In the genomic region with DNA sequence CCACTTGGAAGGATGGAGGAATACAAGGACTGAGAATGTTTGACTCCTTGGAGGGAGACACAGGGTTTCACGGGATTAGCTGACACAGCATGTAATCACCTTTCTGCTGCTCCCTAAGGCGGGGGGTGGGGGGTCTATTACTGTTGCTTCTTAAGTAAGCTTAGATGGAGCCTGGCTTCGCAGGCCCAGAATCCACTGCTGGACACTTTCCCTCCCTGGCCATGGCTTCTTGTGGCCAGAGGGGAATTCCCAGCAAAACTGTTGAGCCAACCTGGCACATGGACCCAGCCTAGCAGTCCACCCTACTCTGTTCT, we compare ENCODE assay signal across 12 cellular contexts. TPM values are rescaled to one million over a fixed set of nuclear protein-coding genes. Genes with fewer than 3 reads are reported as not detected.
A peak's percentile ranks its signal among the peaks of the same experiment; 100 is the strongest.
DNase-seq lines count a peak whose midpoint lies in the region; ATAC-seq, FAIRE-seq and TF ChIP-seq lines count a peak whose summit lies in the region.
"Had no signal": no experiment of that assay in that cellular context is flagged by ENCODE, and none has a peak within 500 bp of the region (broad histone marks: within the 10 kb centered on the region; RNA-seq: fewer than 3 reads in every experiment).

No MANE protein-coding gene starts in this region.

- DNase-seq in A549 (ENCODE audit: low read depth in 1 of 2, low spot score in 1 of 2) (no peak), NCI-H226 (peak; percentile 35), esophagus squamous epithelium (lab: John Stamatoyannopoulos, UW) (no peak), osteocyte (ENCODE audit: extremely low spot score, unreplicated experiment) (no peak), PC-9 (no peak), tibial nerve (ENCODE audit: low spot score in 2 of 2) (no peak), HT-29 (ENCODE audit: low spot score) (no peak)
- DNase-seq: activated T-cell treated with anti-CD3 and anti-CD28 coated beads, Interleukin-2, amount 50 U/mL, for 72 hours; effector memory CD4-positive, alpha-beta T cell; mesendoderm had no signal

- peak overlapping the region; percentile 65 for H3K27ac Mint-ChIP-seq in osteocyte (ENCODE audit: unreplicated experiment)
- H3K27ac Mint-ChIP-seq: activated T-cell treated with anti-CD3 and anti-CD28 coated beads, Interleukin-2, amount 50 U/mL, for 72 hours had no signal

- H3K9me3 Mint-ChIP-seq in osteocyte (ENCODE audit: unreplicated experiment): no peaks in the 10 kb centered on the region
- H3K9me3 Mint-ChIP-seq: activated T-cell treated with anti-CD3 and anti-CD28 coated beads, Interleukin-2, amount 50 U/mL, for 72 hours had no signal

- 100% methylated on average over 1 of the region's 3 CpGs for WGBS in A549 (ENCODE audit: missing lambda C conversion rate)
- 25% methylated on average over 1 of the region's 3 CpGs; no CpG with 5 or more reads in 1 of the 2 donors for WGBS in esophagus squamous epithelium, 2 donors
- 80 to 86% methylated on average over 3 of the region's 3 CpGs for WGBS in tibial nerve, 2 donors

- FAIRE-seq in A549 (lab: Jason Lieb, UNC): no peak

- H3K4me1 ChIP-seq in A549: no peaks in the 10 kb centered on the region
- H3K4me1 ChIP-seq in esophagus squamous epithelium: peaks cover 6 to 58% (median 8%) of the 10 kb centered on the region in 3 donors
- H3K4me1 ChIP-seq in PC-9 (replicated peaks; ENCODE audit: insufficient read depth): no peaks in the 10 kb centered on the region
- H3K4me1 ChIP-seq in tibial nerve: peaks cover 0 to 25% (median 13%) of the 10 kb centered on the region in 4 donors

- H3K9me2 ChIP-seq in PC-9 (ENCODE audit: insufficient read depth): no peaks in the 10 kb centered on the region

- H3K27me3 ChIP-seq in esophagus squamous epithelium (no peaks in the 10 kb centered on the region), PC-9 (ENCODE audit: insufficient read depth, low read depth) (no peaks in the 10 kb centered on the region), tibial nerve (no peaks in the 10 kb centered on the region)

- H3K4me2 ChIP-seq in A549 (no peak overlapping the region), PC-9 (no peak overlapping the region)

- peaks cover 3% of the 10 kb centered on the region; the same call in 2 of the 3 replicates for H3K9me3 ChIP-seq in A549
- H3K9me3 ChIP-seq in esophagus squamous epithelium: no peaks in the 10 kb centered on the region
- peaks cover 3% of the 10 kb centered on the region; the same call in 1 of the 2 replicates for H3K9me3 ChIP-seq in PC-9 (ENCODE audit: insufficient read depth, low read depth)
- H3K9me3 ChIP-seq in tibial nerve: no peaks in the 10 kb centered on the region

- BruUV-seq in PC-9 (replicated peaks; lab: Mats Ljungman, UMichigan): no TSS peak

- no peak overlapping the region for H2AFZ ChIP-seq in PC-9

- intact Hi-C loops in esophagus squamous epithelium (cut with DNase I): no loop called here
- intact Hi-C loops in PC-9 (cut with micrococcal nuclease; ENCODE audit: unreplicated experiment): no loop called here

- peak overlapping the region in 1 of 2 experiments; percentile 18; a peak in 1 of 6 replicates for H3K27ac ChIP-seq in A549
- H3K27ac ChIP-seq in esophagus squamous epithelium: peak overlapping the region in 3 of 4 donors; percentile 61 to 68 (median 64)
- no peak overlapping the region for H3K27ac ChIP-seq in PC-9
- no peak overlapping the region for H3K27ac ChIP-seq in tibial nerve

- H3K36me3 Mint-ChIP-seq in osteocyte (ENCODE audit: unreplicated experiment): peaks cover under 1% of the 10 kb centered on the region
- H3K36me3 Mint-ChIP-seq: type B pancreatic cell had no signal

- H3K79me2 ChIP-seq in PC-9 (ENCODE audit: low read depth): no peaks in the 10 kb centered on the region

- H3K27me3 Mint-ChIP-seq in osteocyte (ENCODE audit: unreplicated experiment): no peaks in the 10 kb centered on the region

- TF ChIP-seq POLR2A in A549 (IDR thresholded peaks at IDR 0.05; ENCODE audit: low read length) (no peak), esophagus squamous epithelium (IDR thresholded peaks at IDR 0.05) (no peak), tibial nerve (IDR thresholded peaks at IDR 0.05) (no peak)

- ATAC-seq in A549: no peak; a peak in 1 of 6 replicates
- no peak for ATAC-seq in GM18498 (IDR thresholded peaks at IDR 0.05; ENCODE audit: unreplicated experiment)
- ATAC-seq: activated T-cell treated with anti-CD3 and anti-CD28 coated beads, Interleukin-2, amount 50 U/mL, for 72 hours had no signal

- TF ChIP-seq EP300 in A549 (IDR thresholded peaks at IDR 0.05) (no peak), tibial nerve (IDR thresholded peaks at IDR 0.05) (no peak)

- H3K36me3 ChIP-seq in esophagus squamous epithelium (no peaks in the 10 kb centered on the region), PC-9 (ENCODE audit: low read depth) (no peaks in the 10 kb centered on the region), tibial nerve (no peaks in the 10 kb centered on the region)

- POLR2A ChIA-PET in A549 (lab: Yijun Ruan, JAX) (no interaction called here), PC-9 (lab: Charles Lee; ENCODE audit: unreplicated experiment) (no interaction called here)

- H3K4me3 ChIP-seq in A549 (no peak overlapping the region), esophagus squamous epithelium (no peak overlapping the region), PC-9 (no peak overlapping the region), tibial nerve (no peak overlapping the region)

- H4K20me1 ChIP-seq in PC-9 (ENCODE audit: insufficient read depth): no peaks in the 10 kb centered on the region

- TF ChIP-seq RAD21 in A549 (conservative IDR thresholded peaks at IDR 0.05 in 1 of 2, IDR thresholded peaks at IDR 0.05 in 1 of 2): no peak

- H3F3A ChIP-seq in PC-9 (ENCODE audit: insufficient read depth, low read depth): no peaks in the 10 kb centered on the region

- no peak overlapping the region for H3K4me3 Mint-ChIP-seq in osteocyte (ENCODE audit: unreplicated experiment)
- H3K4me3 Mint-ChIP-seq: activated T-cell treated with anti-CD3 and anti-CD28 coated beads, Interleukin-2, amount 50 U/mL, for 72 hours had no signal

- CTCF ChIA-PET in A549 (lab: Yijun Ruan, JAX): no interaction called here
- CTCF ChIA-PET in PC-9 (lab: Charles Lee): interaction anchor here (0.6 kb wide), 1 partner anchor 14 kb away, joined by 5 read pairs; no protein-coding TSS in a partner anchor

- TF ChIP-seq CTCF in A549 (IDR thresholded peaks at IDR 0.05) (no peak), esophagus squamous epithelium (IDR thresholded peaks at IDR 0.05) (no peak), osteocyte (IDR thresholded peaks at IDR 0.05) (no peak), PC-9 (conservative IDR thresholded peaks at IDR 0.05) (no peak), tibial nerve (IDR thresholded peaks at IDR 0.05) (no peak)

- peaks cover 31% of the 10 kb centered on the region for H3K4me1 Mint-ChIP-seq in osteocyte (ENCODE audit: unreplicated experiment)

TF ChIP-seq in A549, 52 proteins besides CTCF, POLR2A, EP300 and RAD21:
- TF ChIP-seq HOXB5 (CRISPR knock-in tag; IDR thresholded peaks at IDR 0.05) (no peak), ELK1 (IDR thresholded peaks at IDR 0.05; ENCODE audit: low read depth, low read length) (no peak), HOXA7 (CRISPR knock-in tag; IDR thresholded peaks at IDR 0.05) (no peak), MAFK (IDR thresholded peaks at IDR 0.05; ENCODE audit: partially characterized antibody) (peak; percentile 67)
TF ChIP-seq in A549: peak in this region for 1.

RNA-seq across cellular contexts. Expression of gene DLG1, which starts 55.4 kb away (rescaled TPM):
- polyA plus RNA-seq in A549 (2011; rRNA removed) (33.9 and 40.7 TPM in 2 replicates), A549 (2017; fragmentation: RNase III; extraction: RNeasy Plus Mini Kit Qiagen cat#74134 plus additional on column Dnase treatment) (26.4 to 29.6 TPM (median 27.0 TPM) in 3 replicates)
- polyA plus RNA-seq in A549 (2012; cell fraction: cytosol; rRNA removed): 5.9 and 6.8 TPM in 2 replicates
- 8.1 and 10.2 TPM in 2 replicates for polyA plus RNA-seq in A549 (2012; cell fraction: nucleus; rRNA removed)
- 24.7 and 31.8 TPM in 2 replicates for polyA minus RNA-seq in A549 (2011; rRNA and poly(A)+ RNA removed)
- total RNA-seq in esophagus squamous epithelium (100 to 1,000 TPM; 103 to 150 (median 122) TPM), osteocyte (168 and 171 TPM in 2 replicates), PC-9 (2021) (193 and 201 TPM in 2 replicates), tibial nerve (10 to 100 TPM; 49.2 to 94.0 (median 71.1) TPM)
- total RNA-seq in HT-29 (2014; rRNA removed; shearing (Covaris generic)): 36.7 and 53.7 TPM in 2 replicates

Comparison
In these comparisons a context has a peak if more than half of its experiments do, and no peak if none do; other contexts are left out.
1. H3K27ac ChIP-seq: peak in esophagus squamous epithelium (3 of 4); none in PC-9 (single experiment) and tibial nerve (0 of 4).